In genomic region chr15:79430901-79431635, GRCh38 we compare ENCODE assay signal across 9 cellular contexts. TPM values are rescaled to one million over a fixed set of nuclear protein-coding genes. Genes with fewer than 3 reads are reported as not detected.
A peak's percentile ranks its signal among the peaks of the same experiment; 100 is the strongest.
DNase-seq lines count a peak whose midpoint lies in the region; ATAC-seq, FAIRE-seq and TF ChIP-seq lines count a peak whose summit lies in the region.
"Had no signal": no experiment of that assay in that cellular context is flagged by ENCODE, and none has a peak within 500 bp of the region (broad histone marks: within the 10 kb centered on the region; RNA-seq: fewer than 3 reads in every experiment).

No MANE protein-coding gene starts in this region.

- ATAC-seq in PC-3 (no peak), pancreas (peak; percentile 21 to 39 (median 30))

- H3K9me3 Mint-ChIP-seq in activated naive CD4-positive, alpha-beta T cell treated with anti-CD3 and anti-CD28 coated beads for 36 hours, result no peaks in the 10 kb centered on the region
- no peaks in the 10 kb centered on the region for H3K9me3 Mint-ChIP-seq in activated naive CD4-positive, alpha-beta T cell treated with anti-CD3 and anti-CD28 coated beads, Interleukin-2, amount 10 ng/mL, durations not matched to agents 7 days and 5 days

- no peaks in the 10 kb centered on the region for H3K79me2 ChIP-seq in PC-3 (ENCODE audit: low read length)

- no peaks in the 10 kb centered on the region; a peak in 1 of 22 replicates for H3K36me3 ChIP-seq in BLaER1 treated with 17β-estradiol and CSF1 and Interleukin-3, amounts not matched to agents 10 nM and 100 nM
- H3K36me3 ChIP-seq in PC-3 (ENCODE audit: low read depth, low read length) (no peaks in the 10 kb centered on the region), esophagus squamous epithelium (no peaks in the 10 kb centered on the region), pancreas (no peaks in the 10 kb centered on the region), small intestine (ENCODE audit: control insufficient read depth in 2 of 2, insufficient read depth in 2 of 2, low read length in 2 of 2) (no peaks in the 10 kb centered on the region)

- H3K9me2 ChIP-seq in PC-3 (replicated peaks; ENCODE audit: low read length), result no peaks in the 10 kb centered on the region

- peaks cover 11% of the 10 kb centered on the region for H3K4me1 Mint-ChIP-seq in activated naive CD4-positive, alpha-beta T cell treated with anti-CD3 and anti-CD28 coated beads for 36 hours (ENCODE audit: low read depth)
- H3K4me1 Mint-ChIP-seq in activated naive CD4-positive, alpha-beta T cell treated with anti-CD3 and anti-CD28 coated beads, Interleukin-2, amount 10 ng/mL, durations not matched to agents 7 days and 5 days, result peaks cover 6% of the 10 kb centered on the region

- peaks cover 65% of the 10 kb centered on the region for H3K27me3 Mint-ChIP-seq in activated naive CD4-positive, alpha-beta T cell treated with anti-CD3 and anti-CD28 coated beads for 36 hours (ENCODE audit: low read depth)
- H3K27me3 Mint-ChIP-seq in activated naive CD4-positive, alpha-beta T cell treated with anti-CD3 and anti-CD28 coated beads, Interleukin-2, amount 10 ng/mL, durations not matched to agents 7 days and 5 days, result peaks cover 73% of the 10 kb centered on the region

- WGBS in esophagus squamous epithelium, 2 donors, result 18 to 36% methylated on average over 7 to 10 of the region's 14 CpGs
- WGBS in pancreas, 2 donors, result 15 to 21% methylated on average over 14 of the region's 14 CpGs
- WGBS in small intestine, 3 donors, result 12 to 17% (median 16%) methylated on average over 14 of the region's 14 CpGs

- peak overlapping the region in 9 of 10 experiments; percentile 19 to 54 (median 40); a peak in 10 of 20 replicates for H3K4me3 ChIP-seq in BLaER1 treated with 17β-estradiol and CSF1 and Interleukin-3, amounts not matched to agents 10 nM and 100 nM
- H3K4me3 ChIP-seq in PC-3 (ENCODE audit: low read length) (peak overlapping the region; percentile 58; the same call in 1 of the 2 replicates), esophagus squamous epithelium (peak overlapping the region in 3 of 4 donors; percentile 27 to 64 (median 50)), pancreas (peak overlapping the region; percentile 38 to 63 (median 46)), small intestine (ENCODE audit: low read depth in 1 of 2, low read length in 2 of 2) (no peak overlapping the region)

- intact Hi-C loops in PC-3 (cut with micrococcal nuclease) (no loop called here), esophagus squamous epithelium (cut with DNase I) (no loop called here), pancreas (cut with DNase I) (no loop called here)
- intact Hi-C loops in activated naive CD4-positive, alpha-beta T cell treated with anti-CD3 and anti-CD28 coated beads for 36 hours (cut with micrococcal nuclease), result no loop called here

- peaks cover 0 to 9% (median 0%) of the 10 kb centered on the region in 11 experiments; a peak in 1 of 22 replicates for H4K20me1 ChIP-seq in BLaER1 treated with 17β-estradiol and CSF1 and Interleukin-3, amounts not matched to agents 10 nM and 100 nM
- no peaks in the 10 kb centered on the region for H4K20me1 ChIP-seq in PC-3 (ENCODE audit: low read length)

- H3K4me2 ChIP-seq in BLaER1 treated with 17β-estradiol and CSF1 and Interleukin-3, amounts not matched to agents 10 nM and 100 nM, result peak overlapping the region; percentile 36 to 80 (median 60)
- H3K4me2 ChIP-seq in PC-3 (ENCODE audit: low read length), result peak overlapping the region; percentile 77

- CTCF ChIA-PET in PC-3 (lab: Charles Lee), result no interaction called here
- CTCF ChIA-PET in activated naive CD4-positive, alpha-beta T cell treated with anti-CD3 and anti-CD28 coated beads for 36 hours (lab: Charles Lee), result interaction anchor here (1.4 kb wide), 1 partner anchor 50 kb away, joined by 5 read pairs; no protein-coding TSS in a partner anchor
- CTCF ChIA-PET in activated naive CD4-positive, alpha-beta T cell treated with anti-CD3 and anti-CD28 coated beads, Interleukin-2, amount 10 ng/mL, durations not matched to agents 7 days and 5 days (lab: Charles Lee), result interaction anchor here (1.7 to 2.1 kb wide), 2 partner anchors 51 to 165 kb away, joined by 7 to 9 read pairs; no protein-coding TSS in a partner anchor

- POLR2A ChIA-PET in PC-3 (lab: Charles Lee; ENCODE audit: unreplicated experiment), result no interaction called here

- H3K27ac ChIP-seq in BLaER1 treated with 17β-estradiol and CSF1 and Interleukin-3, amounts not matched to agents 10 nM and 100 nM, result no peak overlapping the region
- H3K27ac ChIP-seq in PC-3 (ENCODE audit: low read length) (no peak overlapping the region), esophagus squamous epithelium (no peak overlapping the region), pancreas (peak overlapping the region; percentile 58 to 67 (median 61)), small intestine (ENCODE audit: low read depth in 1 of 2, low read length in 1 of 2) (no peak overlapping the region)

- peaks cover 42 to 55% (median 47%) of the 10 kb centered on the region in 11 experiments for H3K27me3 ChIP-seq in BLaER1 treated with 17β-estradiol and CSF1 and Interleukin-3, amounts not matched to agents 10 nM and 100 nM
- H3K27me3 ChIP-seq in PC-3 (ENCODE audit: low read length) (peaks cover 56% of the 10 kb centered on the region), esophagus squamous epithelium (peaks cover 0 to 100% (median 15%) of the 10 kb centered on the region in 4 donors), pancreas (no peaks in the 10 kb centered on the region), small intestine (ENCODE audit: control insufficient read depth in 2 of 2, insufficient read depth in 2 of 2, low read length in 2 of 2) (peaks cover 9 to 22% of the 10 kb centered on the region in 2 donors)

- H3F3A ChIP-seq in PC-3 (ENCODE audit: low read length, unreplicated experiment), result no peaks in the 10 kb centered on the region

- no TSS peak for BruUV-seq in PC-3 (replicated peaks; lab: Mats Ljungman, UMichigan)

- H3K9me3 ChIP-seq in BLaER1 treated with 17β-estradiol and CSF1 and Interleukin-3, amounts not matched to agents 10 nM and 100 nM (replicated peaks in 1 of 11), result peaks cover 0 to 23% (median 16%) of the 10 kb centered on the region in 11 experiments; a peak in 21 of 22 replicates
- no peaks in the 10 kb centered on the region for H3K9me3 ChIP-seq in PC-3 (ENCODE audit: low read length)
- H3K9me3 ChIP-seq in esophagus squamous epithelium, result no peaks in the 10 kb centered on the region
- no peaks in the 10 kb centered on the region for H3K9me3 ChIP-seq in pancreas
- H3K9me3 ChIP-seq in small intestine (ENCODE audit: control insufficient read depth, low read depth), result no peaks in the 10 kb centered on the region

- H3K27ac Mint-ChIP-seq in activated naive CD4-positive, alpha-beta T cell treated with anti-CD3 and anti-CD28 coated beads for 36 hours, result no peak overlapping the region
- no peak overlapping the region for H3K27ac Mint-ChIP-seq in activated naive CD4-positive, alpha-beta T cell treated with anti-CD3 and anti-CD28 coated beads, Interleukin-2, amount 10 ng/mL, durations not matched to agents 7 days and 5 days

- 0 out of 2 replicates have a peak overlapping the region, but pooled peaks have one; percentile 28 for H2AFZ ChIP-seq in PC-3 (ENCODE audit: low read length)

- H3K9ac ChIP-seq in BLaER1 treated with 17β-estradiol and CSF1 and Interleukin-3, amounts not matched to agents 10 nM and 100 nM, result no peak overlapping the region
- H3K9ac ChIP-seq in PC-3 (ENCODE audit: low read length), result no peak overlapping the region

- no peak for FAIRE-seq in pancreas (lab: Jason Lieb, UNC)
- no peak for FAIRE-seq in small intestine (lab: Jason Lieb, UNC)

- no peaks in the 10 kb centered on the region for H3K36me3 Mint-ChIP-seq in activated naive CD4-positive, alpha-beta T cell treated with anti-CD3 and anti-CD28 coated beads for 36 hours (ENCODE audit: low read depth)
- no peaks in the 10 kb centered on the region for H3K36me3 Mint-ChIP-seq in activated naive CD4-positive, alpha-beta T cell treated with anti-CD3 and anti-CD28 coated beads, Interleukin-2, amount 10 ng/mL, durations not matched to agents 7 days and 5 days

- H3K4me3 Mint-ChIP-seq in activated naive CD4-positive, alpha-beta T cell treated with anti-CD3 and anti-CD28 coated beads for 36 hours, result no peak overlapping the region
- no peak overlapping the region for H3K4me3 Mint-ChIP-seq in activated naive CD4-positive, alpha-beta T cell treated with anti-CD3 and anti-CD28 coated beads, Interleukin-2, amount 10 ng/mL, durations not matched to agents 7 days and 5 days

- DNase-seq in PC-3 (no peak), esophagus squamous epithelium (lab: John Stamatoyannopoulos, UW) (no peak), pancreas (no peak), small intestine (no peak), NCI-H1092 (lab: John Stamatoyannopoulos, UW) (no peak)
- DNase-seq in activated naive CD4-positive, alpha-beta T cell treated with anti-CD3 and anti-CD28 coated beads for 36 hours, result no peak
- no peak for DNase-seq in activated naive CD4-positive, alpha-beta T cell treated with anti-CD3 and anti-CD28 coated beads, Interleukin-2, amount 10 ng/mL, durations not matched to agents 7 days and 5 days
- DNase-seq: activated CD8-positive, alpha-beta memory T cell treated with anti-CD3 and anti-CD28 coated beads, Interleukin-2, amount 50 U/mL, for 4 hours had no signal

- TF ChIP-seq CTCF in PC-3 (conservative IDR thresholded peaks at IDR 0.05; ENCODE audit: low read depth, low read length) (no peak), esophagus squamous epithelium (IDR thresholded peaks at IDR 0.05) (no peak), pancreas (IDR thresholded peaks at IDR 0.05) (no peak)

- peaks cover 16 to 25% (median 19%) of the 10 kb centered on the region in 10 experiments; a peak in 19 of 20 replicates for H3K4me1 ChIP-seq in BLaER1 treated with 17β-estradiol and CSF1 and Interleukin-3, amounts not matched to agents 10 nM and 100 nM
- H3K4me1 ChIP-seq in PC-3 (ENCODE audit: insufficient read depth, low read length) (no peaks in the 10 kb centered on the region), esophagus squamous epithelium (peaks cover 12 to 24% (median 15%) of the 10 kb centered on the region in 3 donors), pancreas (peaks cover 0 to 3% (median 0%) of the 10 kb centered on the region in 3 donors), small intestine (ENCODE audit: control insufficient read depth in 2 of 2, insufficient read depth in 1 of 2, low read depth in 1 of 2, low read length in 1 of 2) (no peaks in the 10 kb centered on the region)

- no peak for TF ChIP-seq POLR2A in esophagus squamous epithelium (IDR thresholded peaks at IDR 0.05)

RNA-seq across cellular contexts. Expression of gene MINAR1, which starts 1.1 kb away (rescaled TPM):
- total RNA-seq in PC-3 (2014; rRNA removed) (0.22 and 0.63 TPM in 2 replicates), esophagus squamous epithelium (under 1 TPM; 0.03 to 0.38 (median 0.17) TPM), pancreas (1 to 10 TPM; 1.3 to 2.7 (median 2.2) TPM)
- polyA plus RNA-seq in pancreas (1 to 10 TPM; 1.1 to 3.9 TPM), small intestine (under 1 TPM in 1 of 3 donors, not detected in 2; 0.16 TPM)
- total RNA-seq in activated naive CD4-positive, alpha-beta T cell treated with anti-CD3 and anti-CD28 coated beads for 36 hours, result under 1 TPM; 0.21 to 0.22 TPM

Comparison
In these comparisons a context has a peak if more than half of its experiments do, and no peak if none do; other contexts are left out.
1. H3K27ac ChIP-seq: peak in pancreas (4 of 4); none in BLaER1 treated with 17β-estradiol and CSF1 and Interleukin-3, amounts not matched to agents 10 nM and 100 nM (0 of 11), PC-3 (single experiment), esophagus squamous epithelium (0 of 4) and small intestine (0 of 2).
2. H3K4me3 ChIP-seq: peak in BLaER1 treated with 17β-estradiol and CSF1 and Interleukin-3, amounts not matched to agents 10 nM and 100 nM (9 of 10), PC-3 (single experiment), esophagus squamous epithelium (3 of 4) and pancreas (4 of 4); none in small intestine (0 of 2).